In genomic region chr18:5962362-5962761, GRCh38 we compare ENCODE assay signal across 16 cellular contexts.
"Had no signal": no experiment of that assay in that cellular context is flagged by ENCODE, and none has a peak within 500 bp of the region (broad histone marks: within the 10 kb centered on the region; RNA-seq: fewer than 3 reads in every experiment).

No MANE protein-coding gene starts in this region.

- H3K4me3 ChIP-seq: coronary artery, tibial nerve had no signal

- H3K9me3 ChIP-seq: tibial nerve had no signal

- ATAC-seq: activated T-cell treated with anti-CD3 and anti-CD28 coated beads, Interleukin-2, amount 50 U/mL, for 4 hours; stimulated activated naive B cell treated with anti-CD40 and anti-IgM and Interleukin-4, amounts not matched to agents 10 μg/mL and 1 μg/mL and 100 μg/mL, for 72 hours had no signal

- H3K9ac ChIP-seq: parathyroid adenoma had no signal

- H3K79me2 ChIP-seq: parathyroid adenoma had no signal

- H3K27me3 Mint-ChIP-seq: activated naive CD8-positive, alpha-beta T cell treated with anti-CD3 and anti-CD28 coated beads for 36 hours; stimulated activated naive B cell treated with anti-CD40 and anti-IgM and Interleukin-4, amounts not matched to agents 10 μg/mL and 1 μg/mL and 100 μg/mL, for 72 hours had no signal

- H3K27me3 ChIP-seq: tibial nerve had no signal

- H3K27ac ChIP-seq: coronary artery, epithelial cell of prostate, parathyroid adenoma, tibial nerve had no signal

- H3K4me1 Mint-ChIP-seq: stimulated activated naive B cell treated with anti-CD40 and anti-IgM and Interleukin-4, amounts not matched to agents 10 μg/mL and 1 μg/mL and 100 μg/mL, for 72 hours had no signal

- H3K4me1 ChIP-seq: parathyroid adenoma, tibial nerve had no signal

- H3K4me3 Mint-ChIP-seq: activated naive CD8-positive, alpha-beta T cell treated with anti-CD3 and anti-CD28 coated beads for 36 hours; activated T-cell treated with anti-CD3 and anti-CD28 coated beads, Interleukin-2, amount 50 U/mL, for 4 hours; nephron progenitor cell; stimulated activated naive B cell treated with anti-CD40 and anti-IgM and Interleukin-4, amounts not matched to agents 10 μg/mL and 1 μg/mL and 100 μg/mL, for 72 hours; T-helper 2 cell treated with Interferon-gamma antibody and Interleukin-4, amounts not matched to agents 5 μg/mL and 100 μg/mL, for 36 hours had no signal

- H2AFZ ChIP-seq: parathyroid adenoma had no signal

- H3K36me3 Mint-ChIP-seq: activated naive CD8-positive, alpha-beta T cell treated with anti-CD3 and anti-CD28 coated beads for 36 hours had no signal

- H3K36me3 ChIP-seq: tibial nerve had no signal

- H3K27ac Mint-ChIP-seq: activated naive CD8-positive, alpha-beta T cell treated with anti-CD3 and anti-CD28 coated beads for 36 hours; nephron progenitor cell; stimulated activated naive B cell treated with anti-CD40 and anti-IgM and Interleukin-4, amounts not matched to agents 10 μg/mL and 1 μg/mL and 100 μg/mL, for 72 hours; T-helper 2 cell treated with Interferon-gamma antibody and Interleukin-4, amounts not matched to agents 5 μg/mL and 100 μg/mL, for 36 hours had no signal

- DNase-seq: activated CD4-positive, alpha-beta T cell treated with anti-CD3 and anti-CD28 coated beads, Interleukin-2, amount 50 U/mL, for 4 hours; activated CD4-positive, CD25-positive, alpha-beta regulatory T cell treated with anti-CD3 and anti-CD28 coated beads, Interleukin-2, amount 50 U/mL, for 72 hours; activated gamma-delta T cell; activated naive CD8-positive, alpha-beta T cell treated with anti-CD3 and anti-CD28 coated beads for 36 hours; activated T-cell treated with anti-CD3 and anti-CD28 coated beads, Interleukin-2, amount 50 U/mL, for 4 hours; anterior cingulate cortex; effector memory CD4-positive, alpha-beta T cell; nephron progenitor cell; retina; stimulated activated naive B cell treated with anti-CD40 and anti-IgM and Interleukin-4, amounts not matched to agents 10 μg/mL and 1 μg/mL and 100 μg/mL, for 72 hours; SW 1271 had no signal

- H3K9me3 Mint-ChIP-seq: activated naive CD8-positive, alpha-beta T cell treated with anti-CD3 and anti-CD28 coated beads for 36 hours; activated T-cell treated with anti-CD3 and anti-CD28 coated beads, Interleukin-2, amount 50 U/mL, for 4 hours; nephron progenitor cell; stimulated activated naive B cell treated with anti-CD40 and anti-IgM and Interleukin-4, amounts not matched to agents 10 μg/mL and 1 μg/mL and 100 μg/mL, for 72 hours; T-helper 2 cell treated with Interferon-gamma antibody and Interleukin-4, amounts not matched to agents 5 μg/mL and 100 μg/mL, for 36 hours had no signal
